Comparison of ENCODE assay signal across 1 cellular context in the genomic region with DNA sequence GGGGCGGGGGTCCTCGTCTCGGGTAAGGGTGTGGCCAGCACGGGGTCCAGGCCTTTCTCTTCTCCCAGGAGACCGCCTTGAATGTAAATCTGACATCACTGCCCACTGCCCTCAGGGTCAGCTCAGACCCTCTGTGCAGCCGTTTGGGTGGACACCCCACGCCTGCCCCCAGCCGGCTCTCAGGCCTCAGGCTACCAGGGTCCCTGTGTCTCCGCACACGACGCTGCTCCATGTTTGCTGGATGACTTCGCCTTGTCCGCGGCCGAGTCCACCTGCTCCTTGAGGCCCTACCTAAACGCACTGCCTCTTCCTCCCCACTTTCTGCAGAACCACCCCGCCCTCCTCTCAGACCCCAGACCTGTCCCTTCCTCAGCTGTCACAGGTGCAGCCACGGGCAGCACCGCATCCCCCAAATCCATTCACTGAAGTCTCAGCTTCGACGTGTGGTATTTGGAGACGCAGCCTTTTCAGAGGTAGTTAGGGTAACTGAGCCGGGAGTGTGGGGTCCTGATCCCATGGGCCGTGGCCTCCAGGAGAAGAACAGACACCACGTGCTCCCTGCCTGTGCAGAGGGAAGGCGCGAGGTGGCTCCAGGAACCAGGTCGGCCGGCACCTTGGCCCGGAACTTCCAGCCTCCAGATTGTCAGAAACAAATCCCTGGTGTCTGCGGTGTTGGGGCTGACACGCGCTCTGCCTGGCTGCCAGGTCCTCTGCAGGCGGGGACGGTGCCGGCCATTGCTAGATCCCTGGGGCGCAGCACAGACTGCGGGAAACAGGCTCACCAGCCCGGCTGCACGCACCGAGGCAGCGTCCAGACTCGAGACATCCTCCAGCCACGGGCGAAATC.
TF ChIP-seq lines count a peak whose summit lies in the region.

No MANE protein-coding gene starts in this region.

TF ChIP-seq in K562, 482 proteins besides CTCF, POLR2A, EP300 and RAD21 (continued from another document):
- TF ChIP-seq, protein P1, sequence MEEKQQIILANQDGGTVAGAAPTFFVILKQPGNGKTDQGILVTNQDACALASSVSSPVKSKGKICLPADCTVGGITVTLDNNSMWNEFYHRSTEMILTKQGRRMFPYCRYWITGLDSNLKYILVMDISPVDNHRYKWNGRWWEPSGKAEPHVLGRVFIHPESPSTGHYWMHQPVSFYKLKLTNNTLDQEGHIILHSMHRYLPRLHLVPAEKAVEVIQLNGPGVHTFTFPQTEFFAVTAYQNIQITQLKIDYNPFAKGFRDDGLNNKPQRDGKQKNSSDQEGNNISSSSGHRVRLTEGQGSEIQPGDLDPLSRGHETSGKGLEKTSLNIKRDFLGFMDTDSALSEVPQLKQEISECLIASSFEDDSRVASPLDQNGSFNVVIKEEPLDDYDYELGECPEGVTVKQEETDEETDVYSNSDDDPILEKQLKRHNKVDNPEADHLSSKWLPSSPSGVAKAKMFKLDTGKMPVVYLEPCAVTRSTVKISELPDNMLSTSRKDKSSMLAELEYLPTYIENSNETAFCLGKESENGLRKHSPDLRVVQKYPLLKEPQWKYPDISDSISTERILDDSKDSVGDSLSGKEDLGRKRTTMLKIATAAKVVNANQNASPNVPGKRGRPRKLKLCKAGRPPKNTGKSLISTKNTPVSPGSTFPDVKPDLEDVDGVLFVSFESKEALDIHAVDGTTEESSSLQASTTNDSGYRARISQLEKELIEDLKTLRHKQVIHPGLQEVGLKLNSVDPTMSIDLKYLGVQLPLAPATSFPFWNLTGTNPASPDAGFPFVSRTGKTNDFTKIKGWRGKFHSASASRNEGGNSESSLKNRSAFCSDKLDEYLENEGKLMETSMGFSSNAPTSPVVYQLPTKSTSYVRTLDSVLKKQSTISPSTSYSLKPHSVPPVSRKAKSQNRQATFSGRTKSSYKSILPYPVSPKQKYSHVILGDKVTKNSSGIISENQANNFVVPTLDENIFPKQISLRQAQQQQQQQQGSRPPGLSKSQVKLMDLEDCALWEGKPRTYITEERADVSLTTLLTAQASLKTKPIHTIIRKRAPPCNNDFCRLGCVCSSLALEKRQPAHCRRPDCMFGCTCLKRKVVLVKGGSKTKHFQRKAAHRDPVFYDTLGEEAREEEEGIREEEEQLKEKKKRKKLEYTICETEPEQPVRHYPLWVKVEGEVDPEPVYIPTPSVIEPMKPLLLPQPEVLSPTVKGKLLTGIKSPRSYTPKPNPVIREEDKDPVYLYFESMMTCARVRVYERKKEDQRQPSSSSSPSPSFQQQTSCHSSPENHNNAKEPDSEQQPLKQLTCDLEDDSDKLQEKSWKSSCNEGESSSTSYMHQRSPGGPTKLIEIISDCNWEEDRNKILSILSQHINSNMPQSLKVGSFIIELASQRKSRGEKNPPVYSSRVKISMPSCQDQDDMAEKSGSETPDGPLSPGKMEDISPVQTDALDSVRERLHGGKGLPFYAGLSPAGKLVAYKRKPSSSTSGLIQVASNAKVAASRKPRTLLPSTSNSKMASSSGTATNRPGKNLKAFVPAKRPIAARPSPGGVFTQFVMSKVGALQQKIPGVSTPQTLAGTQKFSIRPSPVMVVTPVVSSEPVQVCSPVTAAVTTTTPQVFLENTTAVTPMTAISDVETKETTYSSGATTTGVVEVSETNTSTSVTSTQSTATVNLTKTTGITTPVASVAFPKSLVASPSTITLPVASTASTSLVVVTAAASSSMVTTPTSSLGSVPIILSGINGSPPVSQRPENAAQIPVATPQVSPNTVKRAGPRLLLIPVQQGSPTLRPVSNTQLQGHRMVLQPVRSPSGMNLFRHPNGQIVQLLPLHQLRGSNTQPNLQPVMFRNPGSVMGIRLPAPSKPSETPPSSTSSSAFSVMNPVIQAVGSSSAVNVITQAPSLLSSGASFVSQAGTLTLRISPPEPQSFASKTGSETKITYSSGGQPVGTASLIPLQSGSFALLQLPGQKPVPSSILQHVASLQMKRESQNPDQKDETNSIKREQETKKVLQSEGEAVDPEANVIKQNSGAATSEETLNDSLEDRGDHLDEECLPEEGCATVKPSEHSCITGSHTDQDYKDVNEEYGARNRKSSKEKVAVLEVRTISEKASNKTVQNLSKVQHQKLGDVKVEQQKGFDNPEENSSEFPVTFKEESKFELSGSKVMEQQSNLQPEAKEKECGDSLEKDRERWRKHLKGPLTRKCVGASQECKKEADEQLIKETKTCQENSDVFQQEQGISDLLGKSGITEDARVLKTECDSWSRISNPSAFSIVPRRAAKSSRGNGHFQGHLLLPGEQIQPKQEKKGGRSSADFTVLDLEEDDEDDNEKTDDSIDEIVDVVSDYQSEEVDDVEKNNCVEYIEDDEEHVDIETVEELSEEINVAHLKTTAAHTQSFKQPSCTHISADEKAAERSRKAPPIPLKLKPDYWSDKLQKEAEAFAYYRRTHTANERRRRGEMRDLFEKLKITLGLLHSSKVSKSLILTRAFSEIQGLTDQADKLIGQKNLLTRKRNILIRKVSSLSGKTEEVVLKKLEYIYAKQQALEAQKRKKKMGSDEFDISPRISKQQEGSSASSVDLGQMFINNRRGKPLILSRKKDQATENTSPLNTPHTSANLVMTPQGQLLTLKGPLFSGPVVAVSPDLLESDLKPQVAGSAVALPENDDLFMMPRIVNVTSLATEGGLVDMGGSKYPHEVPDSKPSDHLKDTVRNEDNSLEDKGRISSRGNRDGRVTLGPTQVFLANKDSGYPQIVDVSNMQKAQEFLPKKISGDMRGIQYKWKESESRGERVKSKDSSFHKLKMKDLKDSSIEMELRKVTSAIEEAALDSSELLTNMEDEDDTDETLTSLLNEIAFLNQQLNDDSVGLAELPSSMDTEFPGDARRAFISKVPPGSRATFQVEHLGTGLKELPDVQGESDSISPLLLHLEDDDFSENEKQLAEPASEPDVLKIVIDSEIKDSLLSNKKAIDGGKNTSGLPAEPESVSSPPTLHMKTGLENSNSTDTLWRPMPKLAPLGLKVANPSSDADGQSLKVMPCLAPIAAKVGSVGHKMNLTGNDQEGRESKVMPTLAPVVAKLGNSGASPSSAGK (IDR thresholded peaks at IDR 0.05), result peak; percentile 28; the same call in 1 of the 2 replicates
- TF ChIP-seq C11orf30 (IDR thresholded peaks at IDR 0.05; ENCODE audit: low read depth) (no peak), ILK (tag; IDR thresholded peaks at IDR 0.05; ENCODE audit: borderline replicate concordance, low read depth) (no peak), ZC3H11A (IDR thresholded peaks at IDR 0.05; ENCODE audit: low read depth, low read length) (no peak), ETV1 (tag; conservative IDR thresholded peaks at IDR 0.05; ENCODE audit: low read depth) (no peak), PTTG1 (tag; IDR thresholded peaks at IDR 0.05; ENCODE audit: low read depth) (no peak), ZNF408 (CRISPR knock-in tag; IDR thresholded peaks at IDR 0.05; ENCODE audit: low read depth) (no peak), TRIM24 (IDR thresholded peaks at IDR 0.05) (no peak), CBFB (CRISPR knock-in tag; IDR thresholded peaks at IDR 0.05) (no peak)
- TF ChIP-seq, protein P2, sequence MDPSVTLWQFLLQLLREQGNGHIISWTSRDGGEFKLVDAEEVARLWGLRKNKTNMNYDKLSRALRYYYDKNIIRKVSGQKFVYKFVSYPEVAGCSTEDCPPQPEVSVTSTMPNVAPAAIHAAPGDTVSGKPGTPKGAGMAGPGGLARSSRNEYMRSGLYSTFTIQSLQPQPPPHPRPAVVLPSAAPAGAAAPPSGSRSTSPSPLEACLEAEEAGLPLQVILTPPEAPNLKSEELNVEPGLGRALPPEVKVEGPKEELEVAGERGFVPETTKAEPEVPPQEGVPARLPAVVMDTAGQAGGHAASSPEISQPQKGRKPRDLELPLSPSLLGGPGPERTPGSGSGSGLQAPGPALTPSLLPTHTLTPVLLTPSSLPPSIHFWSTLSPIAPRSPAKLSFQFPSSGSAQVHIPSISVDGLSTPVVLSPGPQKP (CRISPR knock-in tag; IDR thresholded peaks at IDR 0.05), result no peak
